Comparison of ENCODE assay signal across 9 cellular contexts in genomic region chr19:53908106-53908932, GRCh38. TPM values are rescaled to one million over a fixed set of nuclear protein-coding genes. Genes with fewer than 3 reads are reported as not detected.
A peak's percentile ranks its signal among the peaks of the same experiment; 100 is the strongest.
DNase-seq lines count a peak whose midpoint lies in the region; ATAC-seq, FAIRE-seq and TF ChIP-seq lines count a peak whose summit lies in the region.
"Had no signal": no experiment of that assay in that cellular context is flagged by ENCODE, and none has a peak within 500 bp of the region (broad histone marks: within the 10 kb centered on the region; RNA-seq: fewer than 3 reads in every experiment).

No MANE protein-coding gene starts in this region.

- no peak for FAIRE-seq in bronchial epithelial cell (lab: Jason Lieb, UNC)
- FAIRE-seq: G401.6 had no signal

- H3K4me1 ChIP-seq in right atrium auricular region = peaks cover 0 to 31% of the 10 kb centered on the region in 2 donors

- TF ChIP-seq CTCF in right atrium auricular region (IDR thresholded peaks at IDR 0.05) = no peak
- TF ChIP-seq CTCF in WERI-Rb-1 (IDR thresholded peaks at IDR 0.05; ENCODE audit: low read depth, low read length) = no peak
- TF ChIP-seq CTCF in bronchial epithelial cell (IDR thresholded peaks at IDR 0.05; ENCODE audit: insufficient read depth, low read length, severe bottlenecking) = no peak

- DNase-seq in Right ventricle myocardium superior = peak; percentile 54
- no peak for DNase-seq in right atrium auricular region (ENCODE audit: low spot score)
- DNase-seq in WERI-Rb-1 = peak; percentile 80
- DNase-seq in bronchial epithelial cell (ENCODE audit: low read depth) = peak; percentile 19
- DNase-seq in left lobe of liver (ENCODE audit: low spot score) = no peak
- DNase-seq in stimulated activated CD8-positive, alpha-beta memory T cell treated with anti-CD3 and anti-CD28 coated beads, Interleukin-2, amount 100 ng/mL, for 48 hours (ENCODE audit: low read depth in 2 of 2) = peak; percentile 34 to 37

- H3K27ac ChIP-seq in right atrium auricular region (no peak overlapping the region), WERI-Rb-1 (no peak overlapping the region)

- no peaks in the 10 kb centered on the region for H3K9me3 ChIP-seq in right atrium auricular region
- H3K9me3 ChIP-seq in WERI-Rb-1 (ENCODE audit: severe bottlenecking) = no peaks in the 10 kb centered on the region

- peak; percentile 69 for ATAC-seq in Right ventricle myocardium superior (ENCODE audit: poor library complexity)
- ATAC-seq in left lobe of liver = peak; percentile 66
- no peak for ATAC-seq in GM19023 (IDR thresholded peaks at IDR 0.05; ENCODE audit: unreplicated experiment)
- no peak for ATAC-seq in HG03280 (IDR thresholded peaks at IDR 0.05; ENCODE audit: unreplicated experiment)

- H3K4me3 ChIP-seq in right atrium auricular region (peak overlapping the region in 1 of 2 donors; percentile 15), WERI-Rb-1 (ENCODE audit: low read depth, low read length) (peak overlapping the region; percentile 22), bronchial epithelial cell (ENCODE audit: low read depth, low read length) (no peak overlapping the region)

- H3K27me3 ChIP-seq in right atrium auricular region = peaks cover 20 to 45% of the 10 kb centered on the region in 2 donors
- peaks cover 76% of the 10 kb centered on the region for H3K27me3 ChIP-seq in WERI-Rb-1 (ENCODE audit: insufficient read depth, low read depth, severe bottlenecking)
- peaks cover 28% of the 10 kb centered on the region for H3K27me3 ChIP-seq in bronchial epithelial cell (ENCODE audit: control insufficient read depth, insufficient read depth, low read length)

- intact Hi-C loops in Right ventricle myocardium superior (cut with DNase I) = loop anchor here (5.0 to 10.0 kb wide), 2 partner anchors 64 to 114 kb away; no protein-coding TSS in a partner anchor

- no peaks in the 10 kb centered on the region for H3K36me3 ChIP-seq in right atrium auricular region
- H3K36me3 ChIP-seq in WERI-Rb-1 = no peaks in the 10 kb centered on the region
- H3K36me3 ChIP-seq in bronchial epithelial cell (ENCODE audit: control insufficient read depth, insufficient read depth, low read length) = no peaks in the 10 kb centered on the region

RNA-seq across cellular contexts. Expression of gene CACNG7, which starts 0.8 kb away (rescaled TPM):
- total RNA-seq in Right ventricle myocardium superior = not detected
- not detected for total RNA-seq in right atrium auricular region
- total RNA-seq in bronchial epithelial cell = not detected in 2 replicates
- not detected for total RNA-seq in left lobe of liver

RNA-seq across cellular contexts. Expression of gene PRKCG, which starts 26.3 kb away (rescaled TPM):
- not detected for total RNA-seq in Right ventricle myocardium superior
- total RNA-seq in right atrium auricular region = not detected
- not detected in 2 replicates for total RNA-seq in bronchial epithelial cell
- total RNA-seq in left lobe of liver = 0.08 TPM

RNA-seq across cellular contexts. Expression of gene MYADM, which starts 40.6 kb away (rescaled TPM):
- total RNA-seq in Right ventricle myocardium superior (115 TPM), right atrium auricular region (100 to 1,000 TPM; 117 to 150 TPM), bronchial epithelial cell (1.3 and 1.4 TPM in 2 replicates), left lobe of liver (15.2 TPM)

RNA-seq across cellular contexts. Expression of gene CACNG8, which starts 54.4 kb away (rescaled TPM):
- total RNA-seq in Right ventricle myocardium superior (0.03 TPM), right atrium auricular region (under 1 TPM; 0.04 to 0.24 TPM), bronchial epithelial cell (not detected in 2 replicates), left lobe of liver (not detected)

Comparison
In these comparisons a context has a peak if more than half of its experiments do, and no peak if none do; other contexts are left out.
1. DNase-seq: peak in Right ventricle myocardium superior (single experiment), WERI-Rb-1 (single experiment), bronchial epithelial cell (single experiment) and stimulated activated CD8-positive, alpha-beta memory T cell treated with anti-CD3 and anti-CD28 coated beads, Interleukin-2, amount 100 ng/mL, for 48 hours (2 of 2); none in right atrium auricular region (single experiment) and left lobe of liver (single experiment).
2. ATAC-seq: peak in Right ventricle myocardium superior (single experiment) and left lobe of liver (single experiment); none in GM19023 (single experiment) and HG03280 (single experiment).